ENCODE assay signal across 9 cellular contexts in the genomic region with DNA sequence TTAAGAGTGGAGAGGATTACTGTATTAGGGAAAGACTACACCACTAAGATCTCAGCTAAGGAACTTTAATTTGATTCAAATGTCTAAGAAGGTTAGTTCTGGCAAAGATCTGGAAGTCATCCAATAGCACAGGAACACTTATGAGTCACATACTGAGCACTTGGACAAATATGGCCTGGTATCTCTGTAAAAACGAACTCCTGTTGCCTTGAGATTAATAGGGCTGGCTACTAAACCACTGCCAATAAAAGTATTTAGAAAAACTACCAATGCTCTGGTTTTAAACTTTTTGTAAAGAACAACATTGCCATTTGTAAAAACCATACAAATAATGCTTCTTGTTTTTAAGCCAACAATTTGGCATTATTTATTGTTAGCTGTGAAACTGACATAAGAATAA.
A peak's percentile ranks its signal among the peaks of the same experiment; 100 is the strongest.
DNase-seq lines count a peak whose midpoint lies in the region; ATAC-seq and TF ChIP-seq lines count a peak whose summit lies in the region.
"Had no signal": no experiment of that assay in that cellular context is flagged by ENCODE, and none has a peak within 500 bp of the region (broad histone marks: within the 10 kb centered on the region; RNA-seq: fewer than 3 reads in every experiment).

No MANE protein-coding gene starts in this region.

- intact Hi-C loops in adrenal gland (cut with DNase I): loop anchor here in 1 of 2 donors (10.0 kb wide), 2 partner anchors 99 to 199 kb away; no protein-coding TSS in a partner anchor
- intact Hi-C loops in heart right ventricle (cut with DNase I): no loop called here
- intact Hi-C loops in stomach (cut with DNase I; ENCODE audit: low total_unique reads): no loop called here

- H3K9me3 ChIP-seq in adrenal gland (replicated peaks in 1 of 3): no peaks in the 10 kb centered on the region
- H3K9me3 ChIP-seq in heart right ventricle: no peaks in the 10 kb centered on the region
- H3K9me3 ChIP-seq in stomach: no peaks in the 10 kb centered on the region

- H3K4me1 Mint-ChIP-seq in stimulated activated effector memory CD8-positive, alpha-beta T cell treated with anti-CD3 and anti-CD28 coated beads, Interleukin-12 subunit alpha, Interleukin-12 subunit beta, amount 100 ng/mL, for 72 hours: no peaks in the 10 kb centered on the region

- H3K36me3 ChIP-seq in adrenal gland (replicated peaks in 1 of 2) (peaks cover 0 to 22% of the 10 kb centered on the region in 2 donors), heart right ventricle (peaks cover 0 to 98% (median 28%) of the 10 kb centered on the region in 9 donors), stomach (peaks cover 12 to 88% (median 39%) of the 10 kb centered on the region in 4 donors)

- H3K4me3 ChIP-seq in HFF-Myc (replicated peaks; ENCODE audit: low read depth, low read length) (no peak overlapping the region), adrenal gland (no peak overlapping the region), heart right ventricle (no peak overlapping the region), stomach (no peak overlapping the region)

- H3K27ac ChIP-seq in adrenal gland: peak overlapping the region in 3 of 5 donors; percentile 1 to 41 (median 24)
- H3K27ac ChIP-seq in heart right ventricle: peak overlapping the region in 9 of 10 donors; percentile 37 to 78 (median 64)
- peak overlapping the region in 4 of 5 donors; percentile 69 to 83 (median 74) for H3K27ac ChIP-seq in stomach

- H3K27ac Mint-ChIP-seq in stimulated activated effector memory CD8-positive, alpha-beta T cell treated with anti-CD3 and anti-CD28 coated beads, Interleukin-12 subunit alpha, Interleukin-12 subunit beta, amount 100 ng/mL, for 72 hours: no peak overlapping the region

- ATAC-seq in heart right ventricle: peak in 7 of 8 donors; percentile 66 to 91 (median 81)
- no peak for ATAC-seq in HG03280 (IDR thresholded peaks at IDR 0.05; ENCODE audit: unreplicated experiment)
- ATAC-seq in stimulated activated effector memory CD8-positive, alpha-beta T cell treated with anti-CD3 and anti-CD28 coated beads, Interleukin-12 subunit alpha, Interleukin-12 subunit beta, amount 100 ng/mL, for 72 hours: no peak
- ATAC-seq: activated T-cell treated with anti-CD3 and anti-CD28 coated beads, Interleukin-2, amount 50 U/mL, for 72 hours had no signal

- no peak for TF ChIP-seq CTCF in HFF-Myc (IDR thresholded peaks at IDR 0.05; ENCODE audit: low read depth, low read length, missing control alignments)
- no peak for TF ChIP-seq CTCF in adrenal gland (IDR thresholded peaks at IDR 0.05)
- no peak for TF ChIP-seq CTCF in heart right ventricle (IDR thresholded peaks at IDR 0.05)
- TF ChIP-seq CTCF in stomach (IDR thresholded peaks at IDR 0.05): no peak

- no peak for TF ChIP-seq POLR2A in adrenal gland (IDR thresholded peaks at IDR 0.05)
- no peak for TF ChIP-seq POLR2A in stomach (IDR thresholded peaks at IDR 0.05)

- no peak for TF ChIP-seq EP300 in stomach (IDR thresholded peaks at IDR 0.05)

- 0 to 17% (median 11%) methylated on average over 1 of the region's 1 CpG for WGBS in adrenal gland, 4 donors
- WGBS in heart right ventricle, 2 donors: 5 to 6% methylated on average over 1 of the region's 1 CpG
- 3 to 18% (median 13%) methylated on average over 1 of the region's 1 CpG for WGBS in stomach, 5 donors

- H3K4me1 ChIP-seq in adrenal gland (replicated peaks in 1 of 2) (peaks cover 20 to 58% of the 10 kb centered on the region in 2 donors), heart right ventricle (peaks cover 13 to 83% (median 76%) of the 10 kb centered on the region in 9 donors), stomach (peaks cover 3 to 81% (median 60%) of the 10 kb centered on the region in 4 donors)

- H3K27me3 ChIP-seq in adrenal gland (no peaks in the 10 kb centered on the region), heart right ventricle (no peaks in the 10 kb centered on the region), stomach (no peaks in the 10 kb centered on the region)

- no peak overlapping the region for H3K4me3 Mint-ChIP-seq in stimulated activated effector memory CD8-positive, alpha-beta T cell treated with anti-CD3 and anti-CD28 coated beads, Interleukin-12 subunit alpha, Interleukin-12 subunit beta, amount 100 ng/mL, for 72 hours
- H3K4me3 Mint-ChIP-seq: activated T-cell treated with anti-CD3 and anti-CD28 coated beads, Interleukin-2, amount 50 U/mL, for 72 hours had no signal

- DNase-seq in HFF-Myc (ENCODE audit: extremely low read depth, low read depth) (peak; percentile 99), adrenal gland (peak in 2 of 7 donors; percentile 43 to 49), heart right ventricle (peak in 1 of 2 donors; percentile 38), stomach (no peak), NCI-H1436 (lab: John Stamatoyannopoulos, UW) (no peak), C1 segment of cervical spinal cord (lab: John Stamatoyannopoulos, UW) (no peak)
- no peak for DNase-seq in stimulated activated effector memory CD8-positive, alpha-beta T cell treated with anti-CD3 and anti-CD28 coated beads, Interleukin-12 subunit alpha, Interleukin-12 subunit beta, amount 100 ng/mL, for 72 hours (ENCODE audit: low spot score in 2 of 2)
- DNase-seq: activated T-cell treated with anti-CD3 and anti-CD28 coated beads, Interleukin-2, amount 50 U/mL, for 72 hours had no signal

- peaks cover 97% of the 10 kb centered on the region for H3K36me3 Mint-ChIP-seq in stimulated activated effector memory CD8-positive, alpha-beta T cell treated with anti-CD3 and anti-CD28 coated beads, Interleukin-12 subunit alpha, Interleukin-12 subunit beta, amount 100 ng/mL, for 72 hours

- no peaks in the 10 kb centered on the region for H3K9me3 Mint-ChIP-seq in stimulated activated effector memory CD8-positive, alpha-beta T cell treated with anti-CD3 and anti-CD28 coated beads, Interleukin-12 subunit alpha, Interleukin-12 subunit beta, amount 100 ng/mL, for 72 hours
- H3K9me3 Mint-ChIP-seq: activated T-cell treated with anti-CD3 and anti-CD28 coated beads, Interleukin-2, amount 50 U/mL, for 72 hours had no signal

Comparison
In these comparisons a context has a peak if more than half of its experiments do, and no peak if none do; other contexts are left out.
1. H3K27ac ChIP-seq: peak in every context shown above with its lines; median percentile 74 in stomach; 64 in heart right ventricle; 24 in adrenal gland.
2. ATAC-seq: peak in heart right ventricle (7 of 8); none in HG03280 (single experiment) and stimulated activated effector memory CD8-positive, alpha-beta T cell treated with anti-CD3 and anti-CD28 coated beads, Interleukin-12 subunit alpha, Interleukin-12 subunit beta, amount 100 ng/mL, for 72 hours (single experiment).